ENCODE assay signal across 1 cellular context in the genomic region with DNA sequence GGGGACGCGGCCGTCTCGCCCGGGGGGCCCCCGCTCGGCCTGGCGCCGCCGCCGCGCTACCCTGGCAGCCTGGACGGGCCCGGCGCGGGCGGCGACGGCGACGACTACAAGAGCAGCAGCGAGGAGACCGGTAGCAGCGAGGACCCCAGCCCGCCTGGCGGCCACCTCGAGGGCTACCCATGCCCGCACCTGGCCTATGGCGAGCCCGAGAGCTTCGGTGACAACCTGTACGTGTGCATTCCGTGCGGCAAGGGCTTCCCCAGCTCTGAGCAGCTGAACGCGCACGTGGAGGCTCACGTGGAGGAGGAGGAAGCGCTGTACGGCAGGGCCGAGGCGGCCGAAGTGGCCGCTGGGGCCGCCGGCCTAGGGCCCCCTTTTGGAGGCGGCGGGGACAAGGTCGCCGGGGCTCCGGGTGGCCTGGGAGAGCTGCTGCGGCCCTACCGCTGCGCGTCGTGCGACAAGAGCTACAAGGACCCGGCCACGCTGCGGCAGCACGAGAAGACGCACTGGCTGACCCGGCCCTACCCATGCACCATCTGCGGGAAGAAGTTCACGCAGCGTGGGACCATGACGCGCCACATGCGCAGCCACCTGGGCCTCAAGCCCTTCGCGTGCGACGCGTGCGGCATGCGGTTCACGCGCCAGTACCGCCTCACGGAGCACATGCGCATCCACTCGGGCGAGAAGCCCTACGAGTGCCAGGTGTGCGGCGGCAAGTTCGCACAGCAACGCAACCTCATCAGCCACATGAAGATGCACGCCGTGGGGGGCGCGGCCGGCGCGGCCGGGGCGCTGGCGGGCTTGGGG.
TF ChIP-seq lines count a peak whose summit lies in the region.

No MANE protein-coding gene starts in this region.

TF ChIP-seq in HEK293, 187 proteins besides CTCF, POLR2A, EP300 and RAD21:
- TF ChIP-seq, protein P1, sequence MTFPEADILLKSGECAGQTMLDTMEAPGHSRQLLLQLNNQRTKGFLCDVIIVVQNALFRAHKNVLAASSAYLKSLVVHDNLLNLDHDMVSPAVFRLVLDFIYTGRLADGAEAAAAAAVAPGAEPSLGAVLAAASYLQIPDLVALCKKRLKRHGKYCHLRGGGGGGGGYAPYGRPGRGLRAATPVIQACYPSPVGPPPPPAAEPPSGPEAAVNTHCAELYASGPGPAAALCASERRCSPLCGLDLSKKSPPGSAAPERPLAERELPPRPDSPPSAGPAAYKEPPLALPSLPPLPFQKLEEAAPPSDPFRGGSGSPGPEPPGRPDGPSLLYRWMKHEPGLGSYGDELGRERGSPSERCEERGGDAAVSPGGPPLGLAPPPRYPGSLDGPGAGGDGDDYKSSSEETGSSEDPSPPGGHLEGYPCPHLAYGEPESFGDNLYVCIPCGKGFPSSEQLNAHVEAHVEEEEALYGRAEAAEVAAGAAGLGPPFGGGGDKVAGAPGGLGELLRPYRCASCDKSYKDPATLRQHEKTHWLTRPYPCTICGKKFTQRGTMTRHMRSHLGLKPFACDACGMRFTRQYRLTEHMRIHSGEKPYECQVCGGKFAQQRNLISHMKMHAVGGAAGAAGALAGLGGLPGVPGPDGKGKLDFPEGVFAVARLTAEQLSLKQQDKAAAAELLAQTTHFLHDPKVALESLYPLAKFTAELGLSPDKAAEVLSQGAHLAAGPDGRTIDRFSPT (tag by site-specific recombination; IDR thresholded peaks at IDR 0.05) = peak; percentile 81; the same call in 1 of the 2 replicates
- TF ChIP-seq ZNF621 (tag by site-specific recombination; IDR thresholded peaks at IDR 0.05) = no peak
